In the genomic region with DNA sequence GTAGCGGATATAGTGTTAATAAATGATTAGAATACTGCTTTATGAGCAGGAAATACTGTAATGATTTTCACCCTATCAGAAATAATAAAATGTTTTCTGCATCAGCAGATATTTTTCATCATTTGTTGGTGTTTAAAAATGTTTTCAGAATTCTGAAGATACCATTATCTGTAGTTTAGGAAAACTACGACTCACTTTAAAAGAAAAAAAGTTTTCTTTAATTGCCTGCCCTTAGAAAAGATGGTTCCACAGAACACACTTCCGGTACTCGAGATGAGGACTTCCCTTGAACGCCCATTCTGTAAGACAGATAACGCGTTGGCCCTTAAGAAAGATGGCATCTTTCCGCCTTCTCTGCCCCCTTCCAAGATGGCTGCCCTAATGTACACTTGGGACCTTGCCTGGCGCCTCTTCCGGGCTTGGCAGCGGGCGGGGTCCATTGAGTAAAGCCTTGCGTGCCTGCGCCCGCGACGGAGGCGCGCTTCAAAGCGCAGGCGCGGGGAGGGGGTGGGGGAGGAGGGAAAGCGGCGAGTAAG, we compare ENCODE assay signal across 1 cellular context.
TF ChIP-seq lines count a peak whose summit lies in the region.

A gene with protein sequence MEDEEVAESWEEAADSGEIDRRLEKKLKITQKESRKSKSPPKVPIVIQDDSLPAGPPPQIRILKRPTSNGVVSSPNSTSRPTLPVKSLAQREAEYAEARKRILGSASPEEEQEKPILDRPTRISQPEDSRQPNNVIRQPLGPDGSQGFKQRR (plus strand): TSS at position 521 of the 536 bp plus-strand sequence. CDS start 16 bp downstream, outside the sequence.

TF ChIP-seq in GM12878, 131 proteins besides CTCF, POLR2A, EP300 and RAD21 (continued from another document and continues in another):
- TF ChIP-seq, protein P1, sequence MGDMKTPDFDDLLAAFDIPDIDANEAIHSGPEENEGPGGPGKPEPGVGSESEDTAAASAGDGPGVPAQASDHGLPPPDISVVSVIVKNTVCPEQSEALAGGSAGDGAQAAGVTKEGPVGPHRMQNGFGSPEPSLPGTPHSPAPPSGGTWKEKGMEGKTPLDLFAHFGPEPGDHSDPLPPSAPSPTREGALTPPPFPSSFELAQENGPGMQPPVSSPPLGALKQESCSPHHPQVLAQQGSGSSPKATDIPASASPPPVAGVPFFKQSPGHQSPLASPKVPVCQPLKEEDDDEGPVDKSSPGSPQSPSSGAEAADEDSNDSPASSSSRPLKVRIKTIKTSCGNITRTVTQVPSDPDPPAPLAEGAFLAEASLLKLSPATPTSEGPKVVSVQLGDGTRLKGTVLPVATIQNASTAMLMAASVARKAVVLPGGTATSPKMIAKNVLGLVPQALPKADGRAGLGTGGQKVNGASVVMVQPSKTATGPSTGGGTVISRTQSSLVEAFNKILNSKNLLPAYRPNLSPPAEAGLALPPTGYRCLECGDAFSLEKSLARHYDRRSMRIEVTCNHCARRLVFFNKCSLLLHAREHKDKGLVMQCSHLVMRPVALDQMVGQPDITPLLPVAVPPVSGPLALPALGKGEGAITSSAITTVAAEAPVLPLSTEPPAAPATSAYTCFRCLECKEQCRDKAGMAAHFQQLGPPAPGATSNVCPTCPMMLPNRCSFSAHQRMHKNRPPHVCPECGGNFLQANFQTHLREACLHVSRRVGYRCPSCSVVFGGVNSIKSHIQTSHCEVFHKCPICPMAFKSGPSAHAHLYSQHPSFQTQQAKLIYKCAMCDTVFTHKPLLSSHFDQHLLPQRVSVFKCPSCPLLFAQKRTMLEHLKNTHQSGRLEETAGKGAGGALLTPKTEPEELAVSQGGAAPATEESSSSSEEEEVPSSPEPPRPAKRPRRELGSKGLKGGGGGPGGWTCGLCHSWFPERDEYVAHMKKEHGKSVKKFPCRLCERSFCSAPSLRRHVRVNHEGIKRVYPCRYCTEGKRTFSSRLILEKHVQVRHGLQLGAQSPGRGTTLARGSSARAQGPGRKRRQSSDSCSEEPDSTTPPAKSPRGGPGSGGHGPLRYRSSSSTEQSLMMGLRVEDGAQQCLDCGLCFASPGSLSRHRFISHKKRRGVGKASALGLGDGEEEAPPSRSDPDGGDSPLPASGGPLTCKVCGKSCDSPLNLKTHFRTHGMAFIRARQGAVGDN (IDR thresholded peaks at IDR 0.05), result no peak
- TF ChIP-seq MTA2 (IDR thresholded peaks at IDR 0.05; ENCODE audit: low read depth), result no peak
- TF ChIP-seq SUPT20H (IDR thresholded peaks at IDR 0.05; ENCODE audit: borderline replicate concordance, control insufficient read depth, low read depth, low read length), result no peak
- no peak for TF ChIP-seq DPF2 (IDR thresholded peaks at IDR 0.05)
- peak; percentile 83; the same call in 1 of the 2 replicates for TF ChIP-seq ZNF384 (IDR thresholded peaks at IDR 0.05; ENCODE audit: borderline replicate concordance, low read depth, low read length)
- no peak for TF ChIP-seq BACH1 (IDR thresholded peaks at IDR 0.05; ENCODE audit: borderline replicate concordance)
- TF ChIP-seq, protein P2, sequence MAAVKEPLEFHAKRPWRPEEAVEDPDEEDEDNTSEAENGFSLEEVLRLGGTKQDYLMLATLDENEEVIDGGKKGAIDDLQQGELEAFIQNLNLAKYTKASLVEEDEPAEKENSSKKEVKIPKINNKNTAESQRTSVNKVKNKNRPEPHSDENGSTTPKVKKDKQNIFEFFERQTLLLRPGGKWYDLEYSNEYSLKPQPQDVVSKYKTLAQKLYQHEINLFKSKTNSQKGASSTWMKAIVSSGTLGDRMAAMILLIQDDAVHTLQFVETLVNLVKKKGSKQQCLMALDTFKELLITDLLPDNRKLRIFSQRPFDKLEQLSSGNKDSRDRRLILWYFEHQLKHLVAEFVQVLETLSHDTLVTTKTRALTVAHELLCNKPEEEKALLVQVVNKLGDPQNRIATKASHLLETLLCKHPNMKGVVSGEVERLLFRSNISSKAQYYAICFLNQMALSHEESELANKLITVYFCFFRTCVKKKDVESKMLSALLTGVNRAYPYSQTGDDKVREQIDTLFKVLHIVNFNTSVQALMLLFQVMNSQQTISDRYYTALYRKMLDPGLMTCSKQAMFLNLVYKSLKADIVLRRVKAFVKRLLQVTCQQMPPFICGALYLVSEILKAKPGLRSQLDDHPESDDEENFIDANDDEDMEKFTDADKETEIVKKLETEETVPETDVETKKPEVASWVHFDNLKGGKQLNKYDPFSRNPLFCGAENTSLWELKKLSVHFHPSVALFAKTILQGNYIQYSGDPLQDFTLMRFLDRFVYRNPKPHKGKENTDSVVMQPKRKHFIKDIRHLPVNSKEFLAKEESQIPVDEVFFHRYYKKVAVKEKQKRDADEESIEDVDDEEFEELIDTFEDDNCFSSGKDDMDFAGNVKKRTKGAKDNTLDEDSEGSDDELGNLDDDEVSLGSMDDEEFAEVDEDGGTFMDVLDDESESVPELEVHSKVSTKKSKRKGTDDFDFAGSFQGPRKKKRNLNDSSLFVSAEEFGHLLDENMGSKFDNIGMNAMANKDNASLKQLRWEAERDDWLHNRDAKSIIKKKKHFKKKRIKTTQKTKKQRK (IDR thresholded peaks at IDR 0.05; ENCODE audit: low read depth, low read length), result no peak
- TF ChIP-seq BHLHE40 (IDR thresholded peaks at IDR 0.05; ENCODE audit: borderline replicate concordance in 1 of 2, low read depth in 2 of 2, low read length in 1 of 2), result peak in 1 of 2 experiments; percentile 20; a peak in 1 of 4 replicates
- no peak; the same call in 1 of the 2 replicates for TF ChIP-seq ESRRA (IDR thresholded peaks at IDR 0.05; ENCODE audit: low read length)
- no peak for TF ChIP-seq SREBF2 (IDR thresholded peaks at IDR 0.05; ENCODE audit: low read length)
- peak; percentile 79 for TF ChIP-seq FOXK2 (IDR thresholded peaks at IDR 0.05)
- TF ChIP-seq JUNB (IDR thresholded peaks at IDR 0.05), result no peak
- TF ChIP-seq RCOR1 (conservative IDR thresholded peaks at IDR 0.05; ENCODE audit: low read depth, low read length), result peak; percentile 98
- TF ChIP-seq RAD51 (IDR thresholded peaks at IDR 0.05), result peak; percentile 31; the same call in 1 of the 2 replicates
- no peak for TF ChIP-seq LARP7 (IDR thresholded peaks at IDR 0.05)
- no peak for TF ChIP-seq SUZ12 (IDR thresholded peaks at IDR 0.05; ENCODE audit: unreplicated experiment)
- TF ChIP-seq KDM1A (IDR thresholded peaks at IDR 0.05; ENCODE audit: borderline replicate concordance), result no peak
- TF ChIP-seq RFX5 (IDR thresholded peaks at IDR 0.05; ENCODE audit: low read depth, low read length), result no peak
- peak; percentile 89; the same call in 1 of the 2 replicates for TF ChIP-seq TAF1 (IDR thresholded peaks at IDR 0.05; ENCODE audit: borderline replicate concordance, low read depth, low read length)
- TF ChIP-seq GATAD2B (conservative IDR thresholded peaks at IDR 0.05; ENCODE audit: low read depth), result no peak
- peak; percentile 68 for TF ChIP-seq NRF1 (conservative IDR thresholded peaks at IDR 0.05; ENCODE audit: low read depth, low read length)
- TF ChIP-seq NR2C1 (IDR thresholded peaks at IDR 0.05), result peak; percentile 94
- TF ChIP-seq STAT3 (IDR thresholded peaks at IDR 0.05; ENCODE audit: low read depth, low read length), result no peak
- TF ChIP-seq, protein P3, sequence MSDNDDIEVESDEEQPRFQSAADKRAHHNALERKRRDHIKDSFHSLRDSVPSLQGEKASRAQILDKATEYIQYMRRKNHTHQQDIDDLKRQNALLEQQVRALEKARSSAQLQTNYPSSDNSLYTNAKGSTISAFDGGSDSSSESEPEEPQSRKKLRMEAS (IDR thresholded peaks at IDR 0.05; ENCODE audit: low read depth, low read length), result no peak
- peak; percentile 95 for TF ChIP-seq GABPA (IDR thresholded peaks at IDR 0.05; ENCODE audit: low read depth)
- TF ChIP-seq WRNIP1 (IDR thresholded peaks at IDR 0.05; ENCODE audit: borderline replicate concordance, low read depth, low read length), result no peak
- no peak for TF ChIP-seq NR2F1 (conservative IDR thresholded peaks at IDR 0.05)
- no peak for TF ChIP-seq ZZZ3 (IDR thresholded peaks at IDR 0.05; ENCODE audit: control insufficient read depth, insufficient read length, low read depth)
- TF ChIP-seq ZSCAN29 (IDR thresholded peaks at IDR 0.05), result no peak
- TF ChIP-seq, protein P4, sequence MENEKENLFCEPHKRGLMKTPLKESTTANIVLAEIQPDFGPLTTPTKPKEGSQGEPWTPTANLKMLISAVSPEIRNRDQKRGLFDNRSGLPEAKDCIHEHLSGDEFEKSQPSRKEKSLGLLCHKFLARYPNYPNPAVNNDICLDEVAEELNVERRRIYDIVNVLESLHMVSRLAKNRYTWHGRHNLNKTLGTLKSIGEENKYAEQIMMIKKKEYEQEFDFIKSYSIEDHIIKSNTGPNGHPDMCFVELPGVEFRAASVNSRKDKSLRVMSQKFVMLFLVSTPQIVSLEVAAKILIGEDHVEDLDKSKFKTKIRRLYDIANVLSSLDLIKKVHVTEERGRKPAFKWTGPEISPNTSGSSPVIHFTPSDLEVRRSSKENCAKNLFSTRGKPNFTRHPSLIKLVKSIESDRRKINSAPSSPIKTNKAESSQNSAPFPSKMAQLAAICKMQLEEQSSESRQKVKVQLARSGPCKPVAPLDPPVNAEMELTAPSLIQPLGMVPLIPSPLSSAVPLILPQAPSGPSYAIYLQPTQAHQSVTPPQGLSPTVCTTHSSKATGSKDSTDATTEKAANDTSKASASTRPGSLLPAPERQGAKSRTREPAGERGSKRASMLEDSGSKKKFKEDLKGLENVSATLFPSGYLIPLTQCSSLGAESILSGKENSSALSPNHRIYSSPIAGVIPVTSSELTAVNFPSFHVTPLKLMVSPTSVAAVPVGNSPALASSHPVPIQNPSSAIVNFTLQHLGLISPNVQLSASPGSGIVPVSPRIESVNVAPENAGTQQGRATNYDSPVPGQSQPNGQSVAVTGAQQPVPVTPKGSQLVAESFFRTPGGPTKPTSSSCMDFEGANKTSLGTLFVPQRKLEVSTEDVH (IDR thresholded peaks at IDR 0.05; ENCODE audit: low read depth, partially characterized antibody), result peak; percentile 80
- TF ChIP-seq, protein P5, sequence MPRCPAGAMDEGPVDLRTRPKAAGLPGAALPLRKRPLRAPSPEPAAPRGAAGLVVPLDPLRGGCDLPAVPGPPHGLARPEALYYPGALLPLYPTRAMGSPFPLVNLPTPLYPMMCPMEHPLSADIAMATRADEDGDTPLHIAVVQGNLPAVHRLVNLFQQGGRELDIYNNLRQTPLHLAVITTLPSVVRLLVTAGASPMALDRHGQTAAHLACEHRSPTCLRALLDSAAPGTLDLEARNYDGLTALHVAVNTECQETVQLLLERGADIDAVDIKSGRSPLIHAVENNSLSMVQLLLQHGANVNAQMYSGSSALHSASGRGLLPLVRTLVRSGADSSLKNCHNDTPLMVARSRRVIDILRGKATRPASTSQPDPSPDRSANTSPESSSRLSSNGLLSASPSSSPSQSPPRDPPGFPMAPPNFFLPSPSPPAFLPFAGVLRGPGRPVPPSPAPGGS (IDR thresholded peaks at IDR 0.05; ENCODE audit: borderline replicate concordance, insufficient read depth, low read depth, low read length, poor library complexity, severe bottlenecking), result no peak
- TF ChIP-seq YY1 (IDR thresholded peaks at IDR 0.05; ENCODE audit: low read depth, low read length), result peak; percentile 100
- TF ChIP-seq RELA (IDR thresholded peaks at IDR 0.05; ENCODE audit: borderline replicate concordance, partially characterized antibody), result no peak
- no peak for TF ChIP-seq NFXL1 (IDR thresholded peaks at IDR 0.05; ENCODE audit: borderline replicate concordance)
- no peak for TF ChIP-seq KLF5 (IDR thresholded peaks at IDR 0.05; ENCODE audit: partially characterized antibody)
- TF ChIP-seq SIX5 (IDR thresholded peaks at IDR 0.05; ENCODE audit: low read depth, low read length, severe bottlenecking), result peak; percentile 87
- TF ChIP-seq, protein P6, sequence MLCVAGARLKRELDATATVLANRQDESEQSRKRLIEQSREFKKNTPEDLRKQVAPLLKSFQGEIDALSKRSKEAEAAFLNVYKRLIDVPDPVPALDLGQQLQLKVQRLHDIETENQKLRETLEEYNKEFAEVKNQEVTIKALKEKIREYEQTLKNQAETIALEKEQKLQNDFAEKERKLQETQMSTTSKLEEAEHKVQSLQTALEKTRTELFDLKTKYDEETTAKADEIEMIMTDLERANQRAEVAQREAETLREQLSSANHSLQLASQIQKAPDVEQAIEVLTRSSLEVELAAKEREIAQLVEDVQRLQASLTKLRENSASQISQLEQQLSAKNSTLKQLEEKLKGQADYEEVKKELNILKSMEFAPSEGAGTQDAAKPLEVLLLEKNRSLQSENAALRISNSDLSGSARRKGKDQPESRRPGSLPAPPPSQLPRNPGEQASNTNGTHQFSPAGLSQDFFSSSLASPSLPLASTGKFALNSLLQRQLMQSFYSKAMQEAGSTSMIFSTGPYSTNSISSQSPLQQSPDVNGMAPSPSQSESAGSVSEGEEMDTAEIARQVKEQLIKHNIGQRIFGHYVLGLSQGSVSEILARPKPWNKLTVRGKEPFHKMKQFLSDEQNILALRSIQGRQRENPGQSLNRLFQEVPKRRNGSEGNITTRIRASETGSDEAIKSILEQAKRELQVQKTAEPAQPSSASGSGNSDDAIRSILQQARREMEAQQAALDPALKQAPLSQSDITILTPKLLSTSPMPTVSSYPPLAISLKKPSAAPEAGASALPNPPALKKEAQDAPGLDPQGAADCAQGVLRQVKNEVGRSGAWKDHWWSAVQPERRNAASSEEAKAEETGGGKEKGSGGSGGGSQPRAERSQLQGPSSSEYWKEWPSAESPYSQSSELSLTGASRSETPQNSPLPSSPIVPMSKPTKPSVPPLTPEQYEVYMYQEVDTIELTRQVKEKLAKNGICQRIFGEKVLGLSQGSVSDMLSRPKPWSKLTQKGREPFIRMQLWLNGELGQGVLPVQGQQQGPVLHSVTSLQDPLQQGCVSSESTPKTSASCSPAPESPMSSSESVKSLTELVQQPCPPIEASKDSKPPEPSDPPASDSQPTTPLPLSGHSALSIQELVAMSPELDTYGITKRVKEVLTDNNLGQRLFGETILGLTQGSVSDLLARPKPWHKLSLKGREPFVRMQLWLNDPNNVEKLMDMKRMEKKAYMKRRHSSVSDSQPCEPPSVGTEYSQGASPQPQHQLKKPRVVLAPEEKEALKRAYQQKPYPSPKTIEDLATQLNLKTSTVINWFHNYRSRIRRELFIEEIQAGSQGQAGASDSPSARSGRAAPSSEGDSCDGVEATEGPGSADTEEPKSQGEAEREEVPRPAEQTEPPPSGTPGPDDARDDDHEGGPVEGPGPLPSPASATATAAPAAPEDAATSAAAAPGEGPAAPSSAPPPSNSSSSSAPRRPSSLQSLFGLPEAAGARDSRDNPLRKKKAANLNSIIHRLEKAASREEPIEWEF (IDR thresholded peaks at IDR 0.05; ENCODE audit: insufficient replicate concordance, low read depth, low read length), result no peak
- TF ChIP-seq ZNF274 (IDR thresholded peaks at IDR 0.05; ENCODE audit: insufficient read depth, insufficient read length), result no peak
- no peak for TF ChIP-seq CBX3 (IDR thresholded peaks at IDR 0.05; ENCODE audit: borderline replicate concordance, low read depth)
- TF ChIP-seq, protein P7, sequence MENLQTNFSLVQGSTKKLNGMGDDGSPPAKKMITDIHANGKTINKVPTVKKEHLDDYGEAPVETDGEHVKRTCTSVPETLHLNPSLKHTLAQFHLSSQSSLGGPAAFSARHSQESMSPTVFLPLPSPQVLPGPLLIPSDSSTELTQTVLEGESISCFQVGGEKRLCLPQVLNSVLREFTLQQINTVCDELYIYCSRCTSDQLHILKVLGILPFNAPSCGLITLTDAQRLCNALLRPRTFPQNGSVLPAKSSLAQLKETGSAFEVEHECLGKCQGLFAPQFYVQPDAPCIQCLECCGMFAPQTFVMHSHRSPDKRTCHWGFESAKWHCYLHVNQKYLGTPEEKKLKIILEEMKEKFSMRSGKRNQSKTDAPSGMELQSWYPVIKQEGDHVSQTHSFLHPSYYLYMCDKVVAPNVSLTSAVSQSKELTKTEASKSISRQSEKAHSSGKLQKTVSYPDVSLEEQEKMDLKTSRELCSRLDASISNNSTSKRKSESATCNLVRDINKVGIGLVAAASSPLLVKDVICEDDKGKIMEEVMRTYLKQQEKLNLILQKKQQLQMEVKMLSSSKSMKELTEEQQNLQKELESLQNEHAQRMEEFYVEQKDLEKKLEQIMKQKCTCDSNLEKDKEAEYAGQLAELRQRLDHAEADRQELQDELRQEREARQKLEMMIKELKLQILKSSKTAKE (IDR thresholded peaks at IDR 0.05; ENCODE audit: low read depth, poor library complexity, severe bottlenecking), result no peak
- no peak for TF ChIP-seq HDAC6 (IDR thresholded peaks at IDR 0.05; ENCODE audit: unreplicated experiment)
